In the genomic region with DNA sequence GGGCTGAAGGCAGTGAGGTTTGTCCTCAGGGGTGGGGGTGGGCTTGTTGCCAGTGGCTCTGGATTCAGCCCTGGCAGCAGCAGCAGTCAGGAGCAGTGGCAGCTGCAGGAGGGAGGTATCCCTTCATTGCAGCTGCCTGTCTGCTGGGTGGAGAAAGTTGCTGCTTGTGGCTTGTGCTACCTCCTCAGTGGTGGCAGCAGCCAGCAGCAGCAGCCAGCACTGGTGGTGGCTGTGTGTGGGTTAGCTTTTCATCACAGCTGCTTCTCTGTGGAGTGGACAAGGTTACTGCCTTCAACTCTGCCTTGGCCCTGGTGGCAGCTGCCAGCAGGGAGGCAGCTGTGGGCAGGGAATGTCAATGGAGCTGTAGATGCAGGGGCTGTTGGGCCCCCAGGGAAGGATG, we compare ENCODE assay signal across 29 cellular contexts.
"Had no signal": no experiment of that assay in that cellular context is flagged by ENCODE, and none has a peak within 500 bp of the region (broad histone marks: within the 10 kb centered on the region; RNA-seq: fewer than 3 reads in every experiment).

No MANE protein-coding gene starts in this region.

- H3K27ac ChIP-seq: adrenal gland, SK-N-MC had no signal

- H3K4me1 ChIP-seq: adrenal gland had no signal

- DNase-seq: activated B cell treated with CpG ODN at 0.5 μM for 24 hours; activated CD4-positive, alpha-beta T cell treated with anti-CD3 and anti-CD28 coated beads for 1 hour; activated CD4-positive, alpha-beta T cell treated with anti-CD3 and anti-CD28 coated beads, Interleukin-2, amount 10 ng/mL, durations not matched to agents 24 days and 14 days; activated CD4-positive, alpha-beta T cell treated with anti-CD3 and anti-CD28 coated beads, Interleukin-2, amount 50 U/mL, for 48 hours; activated naive CD4-positive, alpha-beta T cell treated with anti-CD3 and anti-CD28 coated beads, Interleukin-2, amount 50 U/mL, for 16 hours; activated naive CD8-positive, alpha-beta T cell treated with anti-CD3 and anti-CD28 coated beads, Interleukin-2, amount 10 ng/mL, durations not matched to agents 7 days and 5 days; activated T-cell treated with anti-CD3 and anti-CD28 coated beads for 4 hours; adrenal gland; anterior cingulate cortex; caudate nucleus; IMR-90; Kasumi-1; KBM-7; NCI-H1048; NCI-H1417; NCI-H2029; NCI-H2107; NCI-H2171 treated with DMSO at 0.1 percent for 48 hours; NCI-H345; NCI-H510A; NCI-H526 treated with DMSO at 0.1 percent for 48 hours; NCI-H82; PC-3; SIG-M5; T-cell; T1000 had no signal

- ATAC-seq: PC-3 had no signal

- H3K27me3 ChIP-seq: adrenal gland had no signal

- H3K36me3 ChIP-seq: adrenal gland had no signal

- H3K27ac Mint-ChIP-seq: activated B cell treated with CpG ODN at 0.5 μM for 24 hours; activated CD4-positive, alpha-beta T cell treated with anti-CD3 and anti-CD28 coated beads, Interleukin-2, amount 10 ng/mL, durations not matched to agents 24 days and 14 days; activated naive CD8-positive, alpha-beta T cell treated with anti-CD3 and anti-CD28 coated beads, Interleukin-2, amount 10 ng/mL, durations not matched to agents 7 days and 5 days; T-cell had no signal

- FAIRE-seq: RCC 7860, TTC549 had no signal

- H3K36me3 Mint-ChIP-seq: activated naive CD8-positive, alpha-beta T cell treated with anti-CD3 and anti-CD28 coated beads, Interleukin-2, amount 10 ng/mL, durations not matched to agents 7 days and 5 days had no signal

- H3K4me3 ChIP-seq: adrenal gland, SK-N-MC had no signal

- H3K4me3 Mint-ChIP-seq: activated B cell treated with CpG ODN at 0.5 μM for 24 hours; activated CD4-positive, alpha-beta T cell treated with anti-CD3 and anti-CD28 coated beads, Interleukin-2, amount 10 ng/mL, durations not matched to agents 24 days and 14 days; activated naive CD8-positive, alpha-beta T cell treated with anti-CD3 and anti-CD28 coated beads, Interleukin-2, amount 10 ng/mL, durations not matched to agents 7 days and 5 days; T-cell had no signal

- H3K4me1 Mint-ChIP-seq: activated B cell treated with CpG ODN at 0.5 μM for 24 hours; activated naive CD8-positive, alpha-beta T cell treated with anti-CD3 and anti-CD28 coated beads, Interleukin-2, amount 10 ng/mL, durations not matched to agents 7 days and 5 days had no signal
